Comparison of ENCODE assay signal across 18 cellular contexts in the genomic region with DNA sequence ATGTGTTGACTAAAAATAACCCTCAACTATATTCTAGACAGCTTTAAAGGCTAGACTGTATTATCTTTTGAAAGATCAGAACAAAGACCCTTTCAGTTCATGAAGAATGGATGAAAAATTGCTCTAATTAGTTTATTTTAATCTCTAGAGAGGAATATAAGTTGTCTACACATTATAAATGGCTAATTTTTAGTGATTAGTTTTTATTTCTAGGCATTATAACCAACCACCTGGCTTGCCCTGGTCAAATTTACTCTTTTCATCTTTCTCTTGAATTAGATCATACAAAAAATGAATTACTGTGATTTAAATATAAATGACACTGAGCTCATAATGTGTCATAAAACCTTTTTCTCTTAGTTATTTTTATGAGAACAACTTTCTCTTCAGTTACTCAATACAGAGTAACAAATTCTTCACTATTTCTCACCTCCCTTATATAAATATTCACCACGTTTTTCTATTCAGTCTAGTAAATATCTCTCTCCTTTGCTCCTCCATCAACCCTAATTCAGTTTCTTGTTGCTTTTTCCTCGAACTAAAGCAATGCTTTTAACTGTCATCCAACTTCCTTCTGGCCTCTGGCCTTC.
"Had no signal": no experiment of that assay in that cellular context is flagged by ENCODE, and none has a peak within 500 bp of the region (broad histone marks: within the 10 kb centered on the region; RNA-seq: fewer than 3 reads in every experiment).

No MANE protein-coding gene starts in this region.

- H3K27ac ChIP-seq: adrenal gland, body of pancreas, dorsolateral prefrontal cortex, esophagus squamous epithelium, psoas muscle, sigmoid colon had no signal

- DNase-seq: activated CD4-positive, alpha-beta T cell treated with anti-CD3 and anti-CD28 coated beads for 48 hours; activated CD8-positive, alpha-beta T cell treated with anti-CD3 and anti-CD28 coated beads, Interleukin-2, amount 10 ng/mL, durations not matched to agents 7 days and 5 days; activated naive CD4-positive, alpha-beta T cell treated with anti-CD3 and anti-CD28 coated beads, Interleukin-2, amount 50 U/mL, for 16 hours; adrenal gland; body of pancreas; dorsolateral prefrontal cortex; esophagus squamous epithelium; foreskin fibroblast; head of caudate nucleus; psoas muscle; sigmoid colon; stimulated activated CD4-positive, alpha-beta T cell treated with anti-CD3 and anti-CD28 coated beads, Interleukin-12 subunit alpha, Interleukin-12 subunit beta, amount 100 ng/mL, for 4 hours; stimulated activated CD4-positive, alpha-beta T cell treated with anti-CD3 and anti-CD28 coated beads, Interleukin-2, amount 100 ng/mL, for 48 hours; stimulated activated CD8-positive, alpha-beta memory T cell treated with anti-CD3 and anti-CD28 coated beads, Interleukin-4, amount 100 ng/mL, for 48 hours; stimulated activated naive CD8-positive, alpha-beta T cell treated with anti-CD3 and anti-CD28 coated beads, Interleukin-15, Interleukin-2, amounts not matched to agents 100 U/mL and 50 U/mL, for 24 hours; T-cell had no signal

- ATAC-seq: activated CD8-positive, alpha-beta T cell treated with anti-CD3 and anti-CD28 coated beads, Interleukin-2, amount 10 ng/mL, durations not matched to agents 7 days and 5 days; body of pancreas; left lobe of liver; psoas muscle; stimulated activated naive CD8-positive, alpha-beta T cell treated with anti-CD3 and anti-CD28 coated beads, Interleukin-15, Interleukin-2, amounts not matched to agents 100 U/mL and 50 U/mL, for 24 hours; T-cell; WTC11 had no signal

- H3K27me3 ChIP-seq: adrenal gland, body of pancreas, dorsolateral prefrontal cortex, esophagus squamous epithelium, sigmoid colon had no signal

- H3K4me1 ChIP-seq: adrenal gland, body of pancreas, esophagus squamous epithelium, psoas muscle had no signal
